8 cellular contexts compared by ENCODE assay signal in genomic region chr15:93087825-93088199, GRCh38. TPM values are rescaled to one million over a fixed set of nuclear protein-coding genes. Genes with fewer than 3 reads are reported as not detected.
A peak's percentile ranks its signal among the peaks of the same experiment; 100 is the strongest.
DNase-seq lines count a peak whose midpoint lies in the region; ATAC-seq and TF ChIP-seq lines count a peak whose summit lies in the region.

No MANE protein-coding gene starts in this region.

- TF ChIP-seq CTCF in GM10266 (IDR thresholded peaks at IDR 0.05; ENCODE audit: control insufficient read depth, insufficient read depth, low read depth, missing control alignments) = peak; percentile 79

- H3K4me3 ChIP-seq in effector memory CD4-positive, alpha-beta T cell (ENCODE audit: insufficient read depth, low read depth, low read length, poor library complexity, severe bottlenecking) = peak overlapping the region; percentile 46

- intact Hi-C loops in activated CD4-positive, alpha-beta memory T cell treated with anti-CD3 and anti-CD28 coated beads for 36 hours (cut with micrococcal nuclease) = loop anchor here (5.0 to 10.0 kb wide), 3 partner anchors 56 to 247 kb away; no protein-coding TSS in a partner anchor

- peaks cover 54% of the 10 kb centered on the region for H3K27me3 Mint-ChIP-seq in activated CD4-positive, alpha-beta memory T cell treated with anti-CD3 and anti-CD28 coated beads for 36 hours

- H3K4me3 Mint-ChIP-seq in activated CD4-positive, alpha-beta memory T cell treated with anti-CD3 and anti-CD28 coated beads for 36 hours = peak overlapping the region; percentile 67

- DNase-seq in GM10266 (ENCODE audit: extremely low spot score) (peak; percentile 88), NCI-H2227 treated with DMSO at 0.1 percent for 48 hours (lab: John Stamatoyannopoulos, UW) (peak; percentile 68), lung microvascular endothelial cell (ENCODE audit: low read depth in 2 of 2) (peak; percentile 47 to 58)
- peak; percentile 83 for DNase-seq in activated CD4-positive, alpha-beta memory T cell treated with anti-CD3 and anti-CD28 coated beads for 36 hours
- DNase-seq in effector memory CD4-positive, alpha-beta T cell = peak; percentile 39 to 49 (median 44)
- peak; percentile 39 for DNase-seq in stimulated activated CD8-positive, alpha-beta memory T cell treated with anti-CD3 and anti-CD28 coated beads, Interleukin-12 subunit alpha, Interleukin-12 subunit beta, amount 100 ng/mL, for 1 hour (ENCODE audit: low read depth)

- no peaks in the 10 kb centered on the region for H3K36me3 Mint-ChIP-seq in activated CD4-positive, alpha-beta memory T cell treated with anti-CD3 and anti-CD28 coated beads for 36 hours

- peaks cover 14% of the 10 kb centered on the region for H3K4me1 ChIP-seq in effector memory CD4-positive, alpha-beta T cell (ENCODE audit: control insufficient read depth, insufficient read depth, low read length, poor library complexity, severe bottlenecking)

- peak; percentile 69 for ATAC-seq in HG02938 (IDR thresholded peaks at IDR 0.05; ENCODE audit: unreplicated experiment)
- no peak for ATAC-seq in GM18505 (IDR thresholded peaks at IDR 0.05; ENCODE audit: unreplicated experiment)

- H3K4me1 Mint-ChIP-seq in activated CD4-positive, alpha-beta memory T cell treated with anti-CD3 and anti-CD28 coated beads for 36 hours (ENCODE audit: low read depth) = peaks cover 12% of the 10 kb centered on the region

- POLR2A ChIA-PET in activated CD4-positive, alpha-beta memory T cell treated with anti-CD3 and anti-CD28 coated beads for 36 hours (lab: Charles Lee) = interaction anchor here (0.6 to 1.2 kb wide), 2 partner anchors 29 to 79 kb away, joined by 3 read pairs; no protein-coding TSS in a partner anchor

- CTCF ChIA-PET in activated CD4-positive, alpha-beta memory T cell treated with anti-CD3 and anti-CD28 coated beads for 36 hours (lab: Charles Lee) = interaction anchor here (0.5 to 2.5 kb wide), 49 partner anchors 9 to 1236 kb away, joined by 3 to 29 read pairs (median 4); no protein-coding TSS in a partner anchor

- H3K9me3 ChIP-seq in effector memory CD4-positive, alpha-beta T cell (ENCODE audit: control insufficient read depth, low read length) = no peaks in the 10 kb centered on the region

- H3K36me3 ChIP-seq in effector memory CD4-positive, alpha-beta T cell (ENCODE audit: control insufficient read depth, insufficient read depth, low read length) = no peaks in the 10 kb centered on the region

- no peaks in the 10 kb centered on the region for H3K9me3 Mint-ChIP-seq in activated CD4-positive, alpha-beta memory T cell treated with anti-CD3 and anti-CD28 coated beads for 36 hours

- no peak overlapping the region for H3K27ac ChIP-seq in effector memory CD4-positive, alpha-beta T cell (ENCODE audit: insufficient read depth, low read length, poor library complexity, severe bottlenecking)

- peaks cover 28% of the 10 kb centered on the region for H3K27me3 ChIP-seq in effector memory CD4-positive, alpha-beta T cell (replicated peaks; ENCODE audit: control insufficient read depth, insufficient read depth, low read length, poor library complexity, severe bottlenecking)

- TF ChIP-seq POLR2A in GM18505 (IDR thresholded peaks at IDR 0.05; ENCODE audit: borderline replicate concordance, extremely low read depth, insufficient read depth, insufficient read length) = no peak

- H3K27ac Mint-ChIP-seq in activated CD4-positive, alpha-beta memory T cell treated with anti-CD3 and anti-CD28 coated beads for 36 hours = no peak overlapping the region

RNA-seq across cellular contexts. Expression of gene RGMA, which starts 1.2 kb away (rescaled TPM):
- total RNA-seq in activated CD4-positive, alpha-beta memory T cell treated with anti-CD3 and anti-CD28 coated beads for 36 hours = under 1 TPM; 0.12 to 0.21 TPM
- total RNA-seq in lung microvascular endothelial cell = 0.20 and 0.22 TPM in 2 replicates
